Comparison of ENCODE assay signal across 1 cellular context in the genomic region with DNA sequence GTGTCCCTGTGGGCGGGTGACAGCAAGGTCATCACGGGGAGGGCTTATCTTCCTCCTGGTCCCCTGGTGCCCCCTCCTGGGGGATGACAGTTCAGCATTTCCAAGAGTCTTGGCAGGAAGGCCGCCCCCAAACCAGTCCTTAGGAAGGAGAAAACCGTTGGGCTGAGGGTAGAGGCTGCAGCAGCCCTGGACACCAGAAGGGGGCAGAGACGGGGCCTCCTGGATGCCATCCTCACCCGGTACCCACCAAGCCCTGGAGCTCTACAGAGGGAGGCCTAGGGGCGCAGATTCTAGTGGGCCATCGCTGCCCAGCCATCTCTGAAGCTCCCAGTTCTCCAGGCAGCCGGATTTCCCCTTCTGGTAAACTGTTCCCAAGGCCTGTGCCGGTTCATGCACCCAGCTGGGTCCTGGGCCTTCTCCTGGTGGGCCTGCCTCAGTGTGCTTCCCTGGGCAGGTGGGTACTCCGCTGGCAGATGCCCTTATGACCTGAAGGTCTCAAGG.
TF ChIP-seq lines count a peak whose summit lies in the region.

No MANE protein-coding gene starts in this region.

TF ChIP-seq in GM12878, 131 proteins besides CTCF, POLR2A, EP300 and RAD21:
- no peak for TF ChIP-seq TAF1 (IDR thresholded peaks at IDR 0.05; ENCODE audit: borderline replicate concordance, low read depth, low read length)
- TF ChIP-seq, protein P1, sequence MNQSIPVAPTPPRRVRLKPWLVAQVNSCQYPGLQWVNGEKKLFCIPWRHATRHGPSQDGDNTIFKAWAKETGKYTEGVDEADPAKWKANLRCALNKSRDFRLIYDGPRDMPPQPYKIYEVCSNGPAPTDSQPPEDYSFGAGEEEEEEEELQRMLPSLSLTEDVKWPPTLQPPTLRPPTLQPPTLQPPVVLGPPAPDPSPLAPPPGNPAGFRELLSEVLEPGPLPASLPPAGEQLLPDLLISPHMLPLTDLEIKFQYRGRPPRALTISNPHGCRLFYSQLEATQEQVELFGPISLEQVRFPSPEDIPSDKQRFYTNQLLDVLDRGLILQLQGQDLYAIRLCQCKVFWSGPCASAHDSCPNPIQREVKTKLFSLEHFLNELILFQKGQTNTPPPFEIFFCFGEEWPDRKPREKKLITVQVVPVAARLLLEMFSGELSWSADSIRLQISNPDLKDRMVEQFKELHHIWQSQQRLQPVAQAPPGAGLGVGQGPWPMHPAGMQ (IDR thresholded peaks at IDR 0.05; ENCODE audit: borderline replicate concordance), result no peak
- TF ChIP-seq MXI1 (IDR thresholded peaks at IDR 0.05; ENCODE audit: low read depth, low read length), result no peak
- no peak for TF ChIP-seq CREM (IDR thresholded peaks at IDR 0.05; ENCODE audit: low read depth)
- TF ChIP-seq POLR2AphosphoS2 (IDR thresholded peaks at IDR 0.05; ENCODE audit: low read depth, low read length), result no peak
- TF ChIP-seq BCL11A (IDR thresholded peaks at IDR 0.05; ENCODE audit: low read depth, low read length), result no peak
